In genomic region chr22:47091241-47091691, GRCh38 we compare ENCODE assay signal across 9 cellular contexts.
DNase-seq lines count a peak whose midpoint lies in the region; ATAC-seq and TF ChIP-seq lines count a peak whose summit lies in the region.
"Had no signal": no experiment of that assay in that cellular context is flagged by ENCODE, and none has a peak within 500 bp of the region (broad histone marks: within the 10 kb centered on the region; RNA-seq: fewer than 3 reads in every experiment).

No MANE protein-coding gene starts in this region.

- H3K27ac Mint-ChIP-seq in T-helper 1 cell treated with Interleukin-12 subunit alpha and Interleukin-12 subunit beta and Interleukin-4 antibody, amounts not matched to agents 30 μg/mL and 1 μg/mL, for 36 hours = peak overlapping the region; percentile 37

- no peak for DNase-seq in fibroblast of the aortic adventitia (ENCODE audit: low read depth)
- peak; percentile 56 for DNase-seq in sciatic nerve (ENCODE audit: low spot score)
- DNase-seq in activated effector memory CD4-positive, alpha-beta T cell treated with Interleukin-2 at 50 U/mL for 16 hours = no peak
- DNase-seq: NCI-H1436 had no signal

- no peak for TF ChIP-seq CTCF in fibroblast of the aortic adventitia (IDR thresholded peaks at IDR 0.05; ENCODE audit: insufficient read depth, low read length)

- peak overlapping the region; percentile 9 for H3K4me3 Mint-ChIP-seq in T-helper 1 cell treated with Interleukin-12 subunit alpha and Interleukin-12 subunit beta and Interleukin-4 antibody, amounts not matched to agents 30 μg/mL and 1 μg/mL, for 36 hours

- no peaks in the 10 kb centered on the region for H3K27me3 Mint-ChIP-seq in T-helper 1 cell treated with Interleukin-12 subunit alpha and Interleukin-12 subunit beta and Interleukin-4 antibody, amounts not matched to agents 30 μg/mL and 1 μg/mL, for 36 hours (ENCODE audit: low read depth)

- ATAC-seq in sciatic nerve (no peak), HG03521 (IDR thresholded peaks at IDR 0.05; ENCODE audit: unreplicated experiment) (no peak), HG03469 (IDR thresholded peaks at IDR 0.05; ENCODE audit: unreplicated experiment) (no peak), HG03139 (IDR thresholded peaks at IDR 0.05; ENCODE audit: unreplicated experiment) (no peak)

- peaks cover 14% of the 10 kb centered on the region for H3K36me3 Mint-ChIP-seq in T-helper 1 cell treated with Interleukin-12 subunit alpha and Interleukin-12 subunit beta and Interleukin-4 antibody, amounts not matched to agents 30 μg/mL and 1 μg/mL, for 36 hours (ENCODE audit: low read depth)

- H3K4me1 ChIP-seq in ES-I3 (ENCODE audit: insufficient read depth, low read length) = 0 out of 2 replicates have a peak, but pooled peaks cover 4% of the 10 kb centered on the region

- H3K36me3 ChIP-seq in ES-I3 (ENCODE audit: insufficient read depth, low read length) = no peaks in the 10 kb centered on the region

- peaks cover 16% of the 10 kb centered on the region for H3K4me1 Mint-ChIP-seq in T-helper 1 cell treated with Interleukin-12 subunit alpha and Interleukin-12 subunit beta and Interleukin-4 antibody, amounts not matched to agents 30 μg/mL and 1 μg/mL, for 36 hours (ENCODE audit: low read depth)

- H3K9ac ChIP-seq in ES-I3 (ENCODE audit: low read depth, low read length) = peak overlapping the region; percentile 41; the same call in 1 of the 2 replicates

- intact Hi-C loops in sciatic nerve (cut with DNase I) = no loop called here

- H3K9me3 Mint-ChIP-seq in T-helper 1 cell treated with Interleukin-12 subunit alpha and Interleukin-12 subunit beta and Interleukin-4 antibody, amounts not matched to agents 30 μg/mL and 1 μg/mL, for 36 hours = peaks cover 20% of the 10 kb centered on the region

- peaks cover 7% of the 10 kb centered on the region for H3K9me3 ChIP-seq in ES-I3 (ENCODE audit: control insufficient read depth, insufficient read depth, low read length)

- H3K4me3 ChIP-seq in fibroblast of the aortic adventitia (ENCODE audit: low read depth, low read length) = peak overlapping the region; percentile 55
